19 cellular contexts compared by ENCODE assay signal in the genomic region with DNA sequence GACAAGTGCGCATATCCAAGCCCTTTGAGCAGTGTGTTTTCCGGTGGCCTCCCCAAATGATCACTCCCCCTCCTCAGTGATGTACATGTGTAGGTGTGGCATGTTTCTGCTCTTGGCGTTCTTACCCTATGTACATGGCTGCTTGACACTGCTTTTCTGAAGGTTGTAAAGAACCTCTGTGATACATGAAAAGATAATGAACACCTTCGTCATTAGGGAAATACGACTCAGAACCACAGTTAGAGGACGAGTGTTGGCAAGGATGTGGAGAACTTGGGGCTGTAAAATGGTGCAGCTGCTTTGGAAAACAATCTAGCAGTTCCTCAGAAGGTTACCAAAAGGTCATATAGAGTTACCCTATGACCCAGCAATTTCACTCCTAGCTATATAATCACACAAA. TPM values are rescaled to one million over a fixed set of nuclear protein-coding genes. Genes with fewer than 3 reads are reported as not detected.
DNase-seq lines count a peak whose midpoint lies in the region; ATAC-seq and TF ChIP-seq lines count a peak whose summit lies in the region.
"Had no signal": no experiment of that assay in that cellular context is flagged by ENCODE, and none has a peak within 500 bp of the region (broad histone marks: within the 10 kb centered on the region; RNA-seq: fewer than 3 reads in every experiment).

No MANE protein-coding gene starts in this region.

- peak overlapping the region; percentile 2 for H3K27ac Mint-ChIP-seq in activated naive CD4-positive, alpha-beta T cell treated with anti-CD3 and anti-CD28 coated beads for 36 hours
- H3K27ac Mint-ChIP-seq in activated naive CD4-positive, alpha-beta T cell treated with anti-CD3 and anti-CD28 coated beads, Interleukin-2, amount 50 U/mL, for 72 hours: peak overlapping the region in 1 of 2 donors; percentile 25
- H3K27ac Mint-ChIP-seq in memory B cell: peak overlapping the region; percentile 43
- peak overlapping the region; percentile 9 for H3K27ac Mint-ChIP-seq in stimulated activated memory B cell treated with anti-CD40 and anti-IgM and Interleukin-4, amounts not matched to agents 10 μg/mL and 1 μg/mL and 100 μg/mL, for 72 hours

- no peaks in the 10 kb centered on the region for H3K27me3 ChIP-seq in uterus
- H3K27me3 ChIP-seq: BE2C had no signal

- peaks cover 27% of the 10 kb centered on the region for H3K36me3 Mint-ChIP-seq in activated naive CD4-positive, alpha-beta T cell treated with anti-CD3 and anti-CD28 coated beads for 36 hours (ENCODE audit: low read depth)
- H3K36me3 Mint-ChIP-seq in activated naive CD4-positive, alpha-beta T cell treated with anti-CD3 and anti-CD28 coated beads, Interleukin-2, amount 50 U/mL, for 72 hours: peaks cover 7 to 9% of the 10 kb centered on the region in 2 donors
- H3K36me3 Mint-ChIP-seq in memory B cell: peaks cover 36% of the 10 kb centered on the region
- H3K36me3 Mint-ChIP-seq in stimulated activated memory B cell treated with anti-CD40 and anti-IgM and Interleukin-4, amounts not matched to agents 10 μg/mL and 1 μg/mL and 100 μg/mL, for 72 hours: peaks cover 68% of the 10 kb centered on the region

- H3K4me1 Mint-ChIP-seq in activated naive CD4-positive, alpha-beta T cell treated with anti-CD3 and anti-CD28 coated beads for 36 hours (ENCODE audit: low read depth): peaks cover 3% of the 10 kb centered on the region
- peaks cover 2% of the 10 kb centered on the region for H3K4me1 Mint-ChIP-seq in memory B cell
- H3K4me1 Mint-ChIP-seq in stimulated activated memory B cell treated with anti-CD40 and anti-IgM and Interleukin-4, amounts not matched to agents 10 μg/mL and 1 μg/mL and 100 μg/mL, for 72 hours: peaks cover 18% of the 10 kb centered on the region

- intact Hi-C loops in activated naive CD4-positive, alpha-beta T cell treated with anti-CD3 and anti-CD28 coated beads for 36 hours (cut with micrococcal nuclease): no loop called here
- intact Hi-C loops in uterus (cut with DNase I; ENCODE audit: low total_unique reads): no loop called here

- no peaks in the 10 kb centered on the region for H3K36me3 ChIP-seq in uterus

- H3K27ac ChIP-seq in VCaP: peak overlapping the region; percentile 85
- no peak overlapping the region for H3K27ac ChIP-seq in uterus
- H3K27ac ChIP-seq: RWPE1 had no signal

- ATAC-seq in activated naive CD4-positive, alpha-beta T cell treated with anti-CD3 and anti-CD28 coated beads, Interleukin-2, amount 50 U/mL, for 72 hours: no peak
- ATAC-seq in memory B cell (ENCODE audit: low read depth) (no peak), GM19463 (IDR thresholded peaks at IDR 0.05; ENCODE audit: unreplicated experiment) (no peak)
- ATAC-seq in stimulated activated memory B cell treated with anti-CD40 and anti-IgM and Interleukin-4, amounts not matched to agents 10 μg/mL and 1 μg/mL and 100 μg/mL, for 72 hours: no peak
- ATAC-seq: HCT116, PC-3 had no signal

- no peaks in the 10 kb centered on the region for H3K27me3 Mint-ChIP-seq in activated naive CD4-positive, alpha-beta T cell treated with anti-CD3 and anti-CD28 coated beads for 36 hours (ENCODE audit: low read depth)
- no peaks in the 10 kb centered on the region for H3K27me3 Mint-ChIP-seq in memory B cell
- H3K27me3 Mint-ChIP-seq in stimulated activated memory B cell treated with anti-CD40 and anti-IgM and Interleukin-4, amounts not matched to agents 10 μg/mL and 1 μg/mL and 100 μg/mL, for 72 hours: no peaks in the 10 kb centered on the region
- H3K27me3 Mint-ChIP-seq: CD4-positive, CD25-positive, alpha-beta regulatory T cell had no signal

- DNase-seq in activated naive CD4-positive, alpha-beta T cell treated with anti-CD3 and anti-CD28 coated beads for 36 hours: no peak
- no peak for DNase-seq in activated naive CD4-positive, alpha-beta T cell treated with anti-CD3 and anti-CD28 coated beads, Interleukin-2, amount 50 U/mL, for 72 hours (ENCODE audit: low spot score in 2 of 2)
- DNase-seq in memory B cell (ENCODE audit: low spot score in 2 of 2) (no peak), uterus (no peak)
- DNase-seq: BE2C; Caco-2; CD4-positive, CD25-positive, alpha-beta regulatory T cell; KBM-7; MV-4-11; NCI-H187 treated with DMSO at 0.1 percent for 48 hours; NCI-H2227 treated with DMSO at 0.1 percent for 48 hours; NCI-H524; PC-3; SIG-M5 had no signal

- H3K9me3 Mint-ChIP-seq in activated naive CD4-positive, alpha-beta T cell treated with anti-CD3 and anti-CD28 coated beads for 36 hours: no peaks in the 10 kb centered on the region
- no peaks in the 10 kb centered on the region for H3K9me3 Mint-ChIP-seq in activated naive CD4-positive, alpha-beta T cell treated with anti-CD3 and anti-CD28 coated beads, Interleukin-2, amount 50 U/mL, for 72 hours
- no peaks in the 10 kb centered on the region for H3K9me3 Mint-ChIP-seq in memory B cell
- no peaks in the 10 kb centered on the region for H3K9me3 Mint-ChIP-seq in stimulated activated memory B cell treated with anti-CD40 and anti-IgM and Interleukin-4, amounts not matched to agents 10 μg/mL and 1 μg/mL and 100 μg/mL, for 72 hours
- H3K9me3 Mint-ChIP-seq: CD4-positive, CD25-positive, alpha-beta regulatory T cell had no signal

- CTCF ChIA-PET in activated naive CD4-positive, alpha-beta T cell treated with anti-CD3 and anti-CD28 coated beads for 36 hours (lab: Charles Lee): interaction anchor here (0.6 kb wide), 1 partner anchor 514 kb away, joined by 4 read pairs; no protein-coding TSS in a partner anchor

- TF ChIP-seq POLR2A in uterus (IDR thresholded peaks at IDR 0.05): no peak

- H3K4me3 Mint-ChIP-seq in activated naive CD4-positive, alpha-beta T cell treated with anti-CD3 and anti-CD28 coated beads for 36 hours: no peak overlapping the region
- H3K4me3 Mint-ChIP-seq in memory B cell: no peak overlapping the region
- no peak overlapping the region for H3K4me3 Mint-ChIP-seq in stimulated activated memory B cell treated with anti-CD40 and anti-IgM and Interleukin-4, amounts not matched to agents 10 μg/mL and 1 μg/mL and 100 μg/mL, for 72 hours
- H3K4me3 Mint-ChIP-seq: CD4-positive, CD25-positive, alpha-beta regulatory T cell had no signal

- no peaks in the 10 kb centered on the region for H3K9me3 ChIP-seq in uterus
- H3K9me3 ChIP-seq: BE2C, Caco-2 had no signal

- H3K4me1 ChIP-seq in uterus: no peaks in the 10 kb centered on the region
- H3K4me1 ChIP-seq: BE2C, Caco-2 had no signal

- no peak for TF ChIP-seq CTCF in VCaP (conservative IDR thresholded peaks at IDR 0.05)
- no peak for TF ChIP-seq CTCF in uterus (IDR thresholded peaks at IDR 0.05)

- H3K4me3 ChIP-seq in uterus: no peak overlapping the region

RNA-seq across cellular contexts. Expression of a gene that starts 28.6 kb away (rescaled TPM):
- 10 to 100 TPM; 38.8 to 43.3 TPM for total RNA-seq in activated naive CD4-positive, alpha-beta T cell treated with anti-CD3 and anti-CD28 coated beads for 36 hours
- total RNA-seq in activated naive CD4-positive, alpha-beta T cell treated with anti-CD3 and anti-CD28 coated beads, Interleukin-2, amount 50 U/mL, for 72 hours: 100 to 1,000 TPM in 1 of 2 donors, 10 to 100 TPM in 1; 49.5 to 142 TPM
- total RNA-seq in uterus: 10 to 100 TPM; 34.8 to 100.0 (median 69.8) TPM

RNA-seq across cellular contexts. Expression of a gene that starts 29.3 kb away (rescaled TPM):
- 100 to 1,000 TPM; 480 to 491 TPM for total RNA-seq in activated naive CD4-positive, alpha-beta T cell treated with anti-CD3 and anti-CD28 coated beads for 36 hours
- 100 to 1,000 TPM; 687 to 793 TPM for total RNA-seq in activated naive CD4-positive, alpha-beta T cell treated with anti-CD3 and anti-CD28 coated beads, Interleukin-2, amount 50 U/mL, for 72 hours
- 100 to 1,000 TPM; 576 to 943 (median 602) TPM for total RNA-seq in uterus

RNA-seq across cellular contexts. Expression of a gene that starts 38.5 kb away (rescaled TPM):
- 10 to 100 TPM; 23.4 to 26.9 TPM for total RNA-seq in activated naive CD4-positive, alpha-beta T cell treated with anti-CD3 and anti-CD28 coated beads for 36 hours
- total RNA-seq in activated naive CD4-positive, alpha-beta T cell treated with anti-CD3 and anti-CD28 coated beads, Interleukin-2, amount 50 U/mL, for 72 hours: 10 to 100 TPM; 35.2 to 71.6 TPM
- 10 to 100 TPM in 3 of 4 donors, 1 to 10 TPM in 1; 2.4 to 41.8 (median 17.8) TPM for total RNA-seq in uterus
